ENCODE assay signal across 8 cellular contexts in the genomic region with DNA sequence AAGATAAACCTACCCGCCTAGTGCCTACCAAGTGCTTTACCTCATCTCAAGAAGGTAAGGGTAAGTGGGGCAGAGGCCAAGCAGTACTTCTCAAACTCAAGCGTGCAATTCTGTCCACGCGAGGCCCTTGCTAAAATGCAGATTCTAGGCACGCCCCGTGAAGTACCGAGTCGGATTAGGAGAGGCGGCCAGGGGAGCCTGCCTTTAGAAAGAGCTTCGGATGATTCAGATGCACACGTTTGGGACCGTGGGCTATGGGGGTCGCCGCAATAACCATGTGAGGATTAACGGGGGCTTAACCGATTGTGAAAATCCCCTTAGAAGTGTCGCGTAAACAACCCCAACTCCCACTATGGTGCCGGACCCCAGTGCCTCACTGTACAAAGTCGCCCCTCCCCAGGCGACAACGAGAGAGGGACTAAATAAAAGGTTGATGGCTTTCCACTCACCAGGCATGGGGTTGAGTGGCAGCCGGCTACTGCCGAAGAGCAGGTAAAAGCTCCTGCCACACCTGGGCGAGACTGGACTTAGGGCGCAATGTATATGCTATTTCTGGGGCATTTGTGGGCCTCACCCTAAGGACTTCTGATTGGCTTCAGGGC. TPM values are rescaled to one million over a fixed set of nuclear protein-coding genes. Genes with fewer than 3 reads are reported as not detected.
DNase-seq lines count a peak whose midpoint lies in the region; ATAC-seq and TF ChIP-seq lines count a peak whose summit lies in the region.

No MANE protein-coding gene starts in this region.

- peak overlapping the region; percentile 99 for H3K4me3 Mint-ChIP-seq in CD8-positive, alpha-beta T cell
- peak overlapping the region; percentile 94 for H3K4me3 Mint-ChIP-seq in activated naive CD4-positive, alpha-beta T cell treated with anti-CD3 and anti-CD28 coated beads, Interleukin-2, amount 50 U/mL, for 24 hours

- peak overlapping the region; percentile 91 for H3K4me3 ChIP-seq in CD8-positive, alpha-beta T cell (ENCODE audit: low read depth, low read length)
- H3K4me3 ChIP-seq in right atrium auricular region (peak overlapping the region; percentile 69 to 78), sigmoid colon (peak overlapping the region; percentile 59 to 88 (median 74))

- no peaks in the 10 kb centered on the region for H3K9me3 ChIP-seq in CD8-positive, alpha-beta T cell (ENCODE audit: low read length)
- no peaks in the 10 kb centered on the region for H3K9me3 ChIP-seq in right atrium auricular region
- H3K9me3 ChIP-seq in sigmoid colon = no peaks in the 10 kb centered on the region

- 0% methylated on average over 26 of the region's 26 CpGs for WGBS in sigmoid colon, 2 donors

- no peaks in the 10 kb centered on the region for H3K27me3 Mint-ChIP-seq in CD8-positive, alpha-beta T cell (ENCODE audit: low read depth)
- no peaks in the 10 kb centered on the region for H3K27me3 Mint-ChIP-seq in activated naive CD4-positive, alpha-beta T cell treated with anti-CD3 and anti-CD28 coated beads, Interleukin-2, amount 50 U/mL, for 24 hours

- no peak for TF ChIP-seq RAD21 in Ishikawa (IDR thresholded peaks at IDR 0.05; ENCODE audit: low read depth)

- H3K9me3 Mint-ChIP-seq in CD8-positive, alpha-beta T cell = no peaks in the 10 kb centered on the region
- H3K9me3 Mint-ChIP-seq in activated naive CD4-positive, alpha-beta T cell treated with anti-CD3 and anti-CD28 coated beads, Interleukin-2, amount 50 U/mL, for 24 hours = no peaks in the 10 kb centered on the region

- H3K27ac Mint-ChIP-seq in CD8-positive, alpha-beta T cell = peak overlapping the region; percentile 100
- peak overlapping the region; percentile 100 for H3K27ac Mint-ChIP-seq in activated naive CD4-positive, alpha-beta T cell treated with anti-CD3 and anti-CD28 coated beads, Interleukin-2, amount 50 U/mL, for 24 hours

- no peak for TF ChIP-seq EP300 in Ishikawa (IDR thresholded peaks at IDR 0.05; ENCODE audit: borderline replicate concordance)
- TF ChIP-seq EP300 in sigmoid colon (IDR thresholded peaks at IDR 0.05) = no peak

- H3K4me1 ChIP-seq in CD8-positive, alpha-beta T cell (ENCODE audit: insufficient read depth, low read length) = peaks cover 32% of the 10 kb centered on the region
- H3K4me1 ChIP-seq in right atrium auricular region = peaks cover 0 to 42% of the 10 kb centered on the region in 2 donors
- peaks cover 0 to 33% (median 25%) of the 10 kb centered on the region in 4 donors for H3K4me1 ChIP-seq in sigmoid colon

- DNase-seq in CD8-positive, alpha-beta T cell = no peak
- DNase-seq in right atrium auricular region (ENCODE audit: low spot score) (peak; percentile 75), sigmoid colon (no peak)

- peaks cover 53% of the 10 kb centered on the region for H3K4me1 Mint-ChIP-seq in CD8-positive, alpha-beta T cell (ENCODE audit: low read depth)
- H3K4me1 Mint-ChIP-seq in activated naive CD4-positive, alpha-beta T cell treated with anti-CD3 and anti-CD28 coated beads, Interleukin-2, amount 50 U/mL, for 24 hours = peaks cover 46% of the 10 kb centered on the region

- CTCF ChIA-PET in CD8-positive, alpha-beta T cell (lab: Charles Lee) = interaction anchor here (1.0 to 18.1 kb wide), 6 partner anchors 10 to 77 kb away, joined by 3 to 583 read pairs (median 4); a partner anchor contains a TSS

- peak overlapping the region; percentile 76 for H3K27ac ChIP-seq in CD8-positive, alpha-beta T cell (ENCODE audit: low read depth, low read length)
- H3K27ac ChIP-seq in right atrium auricular region (peak overlapping the region; percentile 91 to 93), sigmoid colon (peak overlapping the region; percentile 88 to 98 (median 96))

- no peaks in the 10 kb centered on the region for H3K27me3 ChIP-seq in CD8-positive, alpha-beta T cell (ENCODE audit: insufficient read depth, low read length)
- H3K27me3 ChIP-seq in right atrium auricular region (no peaks in the 10 kb centered on the region), sigmoid colon (no peaks in the 10 kb centered on the region)

- ATAC-seq in CD8-positive, alpha-beta T cell = no peak
- ATAC-seq in HG03520 (IDR thresholded peaks at IDR 0.05; ENCODE audit: unreplicated experiment) (no peak), HG02642 (IDR thresholded peaks at IDR 0.05; ENCODE audit: poor library complexity, unreplicated experiment) (no peak), GM19324 (IDR thresholded peaks at IDR 0.05; ENCODE audit: low FRiP score, unreplicated experiment) (no peak)

- intact Hi-C loops in CD8-positive, alpha-beta T cell (cut with DNase I, micrococcal nuclease) = loop anchor here (1.0 to 5.0 kb wide), 4 partner anchors 53 to 1012 kb away; a partner anchor contains a TSS
- intact Hi-C loops in sigmoid colon (cut with DNase I) = loop anchor here (1.0 to 5.0 kb wide), 2 partner anchors 76 to 127 kb away; a partner anchor contains a TSS

- H3K36me3 Mint-ChIP-seq in CD8-positive, alpha-beta T cell = peaks cover 32% of the 10 kb centered on the region
- peaks cover 2% of the 10 kb centered on the region for H3K36me3 Mint-ChIP-seq in activated naive CD4-positive, alpha-beta T cell treated with anti-CD3 and anti-CD28 coated beads, Interleukin-2, amount 50 U/mL, for 24 hours

- peak; percentile 58 to 95 for TF ChIP-seq POLR2A in sigmoid colon (IDR thresholded peaks at IDR 0.05)

- no peak for TF ChIP-seq CTCF in CD8-positive, alpha-beta T cell (IDR thresholded peaks at IDR 0.05)
- TF ChIP-seq CTCF in right atrium auricular region (IDR thresholded peaks at IDR 0.05) (no peak), sigmoid colon (IDR thresholded peaks at IDR 0.05) (no peak)

- POLR2A ChIA-PET in CD8-positive, alpha-beta T cell (lab: Charles Lee) = interaction anchor here (0.6 to 2.5 kb wide), 28 partner anchors 9 to 246 kb away, joined by 3 to 32 read pairs (median 4); a partner anchor contains a TSS

- H3K36me3 ChIP-seq in CD8-positive, alpha-beta T cell (ENCODE audit: insufficient read depth, low read length) = peaks cover 6% of the 10 kb centered on the region
- H3K36me3 ChIP-seq in right atrium auricular region (no peaks in the 10 kb centered on the region), sigmoid colon (no peaks in the 10 kb centered on the region)

TF ChIP-seq in Ishikawa, 13 proteins besides CTCF, POLR2A, EP300 and RAD21 (continues in another document):
- TF ChIP-seq FOXM1 (IDR thresholded peaks at IDR 0.05; ENCODE audit: borderline replicate concordance, low read depth) (no peak), TAF1 (IDR thresholded peaks at IDR 0.05; ENCODE audit: low read depth) (peak; percentile 57), ZBTB7A (IDR thresholded peaks at IDR 0.05; ENCODE audit: low read depth) (0 out of 2 replicates have a peak, but pooled peaks have one; percentile 32), CREB1 (IDR thresholded peaks at IDR 0.05; ENCODE audit: low read depth) (no peak), CEBPB (IDR thresholded peaks at IDR 0.05) (no peak), TEAD4 (IDR thresholded peaks at IDR 0.05) (0 out of 2 replicates have a peak, but pooled peaks have one; percentile 24), EGR1 (IDR thresholded peaks at IDR 0.05) (no peak), TCF12 (IDR thresholded peaks at IDR 0.05; ENCODE audit: low read depth) (no peak; the same call in 1 of the 2 replicates), NFIC (IDR thresholded peaks at IDR 0.05) (no peak), YY1 (IDR thresholded peaks at IDR 0.05; ENCODE audit: low read depth) (peak; percentile 68; the same call in 1 of the 2 replicates)
- TF ChIP-seq, protein P1, sequence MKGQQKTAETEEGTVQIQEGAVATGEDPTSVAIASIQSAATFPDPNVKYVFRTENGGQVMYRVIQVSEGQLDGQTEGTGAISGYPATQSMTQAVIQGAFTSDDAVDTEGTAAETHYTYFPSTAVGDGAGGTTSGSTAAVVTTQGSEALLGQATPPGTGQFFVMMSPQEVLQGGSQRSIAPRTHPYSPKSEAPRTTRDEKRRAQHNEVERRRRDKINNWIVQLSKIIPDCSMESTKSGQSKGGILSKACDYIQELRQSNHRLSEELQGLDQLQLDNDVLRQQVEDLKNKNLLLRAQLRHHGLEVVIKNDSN (IDR thresholded peaks at IDR 0.05) = 0 out of 2 replicates have a peak, but pooled peaks have one; percentile 2
- TF ChIP-seq, protein P2, sequence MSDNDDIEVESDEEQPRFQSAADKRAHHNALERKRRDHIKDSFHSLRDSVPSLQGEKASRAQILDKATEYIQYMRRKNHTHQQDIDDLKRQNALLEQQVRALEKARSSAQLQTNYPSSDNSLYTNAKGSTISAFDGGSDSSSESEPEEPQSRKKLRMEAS (IDR thresholded peaks at IDR 0.05) = peak; percentile 59

RNA-seq across cellular contexts. Expression of a gene that starts 0.7 kb away (rescaled TPM):
- 10 to 100 TPM; 24.5 to 26.0 TPM for total RNA-seq in CD8-positive, alpha-beta T cell
- total RNA-seq in right atrium auricular region (10 to 100 TPM; 11.7 to 12.8 TPM), sigmoid colon (1 to 10 TPM; 3.0 to 8.3 (median 5.6) TPM)
- 10 to 100 TPM; 13.8 to 19.2 (median 18.0) TPM for polyA plus RNA-seq in sigmoid colon

RNA-seq across cellular contexts. Expression of a gene that starts 44.4 kb away (rescaled TPM):
- total RNA-seq in CD8-positive, alpha-beta T cell = under 1 TPM; 0.22 to 0.38 TPM
- total RNA-seq in right atrium auricular region = 1 to 10 TPM in 1 of 2 donors, not detected in 1; 2.7 TPM
- total RNA-seq in sigmoid colon = under 1 TPM in 1 of 4 donors, not detected in 3; 0.16 TPM
- polyA plus RNA-seq in sigmoid colon = 10 to 100 TPM in 1 of 3 donors, 1 to 10 TPM in 2; 1.2 to 18.8 (median 3.5) TPM

RNA-seq across cellular contexts. Expression of a gene that starts 46.0 kb away (rescaled TPM):
- total RNA-seq in CD8-positive, alpha-beta T cell = 1 to 10 TPM; 5.7 to 5.8 TPM
- total RNA-seq in right atrium auricular region (10 to 100 TPM; 28.4 to 35.4 TPM), sigmoid colon (10 to 100 TPM; 14.3 to 16.5 (median 15.2) TPM)
- polyA plus RNA-seq in sigmoid colon = 10 to 100 TPM in 2 of 3 donors, 1 to 10 TPM in 1; 9.6 to 14.3 (median 12.0) TPM

RNA-seq across cellular contexts. Expression of a gene that starts 54.3 kb away (rescaled TPM):
- 10 to 100 TPM; 17.6 to 19.8 TPM for total RNA-seq in CD8-positive, alpha-beta T cell
- total RNA-seq in right atrium auricular region (10 to 100 TPM; 28.5 to 37.1 TPM), sigmoid colon (10 to 100 TPM; 22.5 to 28.8 (median 23.4) TPM)
- 10 to 100 TPM; 36.0 to 44.6 (median 42.6) TPM for polyA plus RNA-seq in sigmoid colon
